Comparison of ENCODE assay signal across 1 cellular context in the genomic region with DNA sequence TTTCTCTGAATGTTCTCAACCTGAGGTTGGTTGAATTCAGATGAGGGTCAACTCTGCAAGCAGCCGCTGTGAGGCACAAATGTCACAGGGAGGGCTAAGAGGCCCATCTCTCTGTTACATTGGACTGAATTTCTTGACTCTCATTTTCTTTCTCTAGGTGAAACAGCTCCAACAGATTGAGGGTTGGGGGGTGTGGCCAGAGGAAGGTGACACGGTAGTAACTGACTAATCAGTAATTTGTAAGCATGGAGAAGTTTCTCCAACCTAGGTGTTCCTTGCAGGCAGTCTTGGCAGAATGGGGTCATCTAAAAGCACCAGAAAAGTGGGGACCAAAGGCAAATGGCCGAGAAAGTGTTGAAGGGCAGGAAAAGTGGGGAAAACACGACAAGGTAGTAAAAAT.
TF ChIP-seq lines count a peak whose summit lies in the region.

No MANE protein-coding gene starts in this region.

TF ChIP-seq in WTC11, 78 proteins besides CTCF, POLR2A, EP300 and RAD21:
- TF ChIP-seq, protein P1, sequence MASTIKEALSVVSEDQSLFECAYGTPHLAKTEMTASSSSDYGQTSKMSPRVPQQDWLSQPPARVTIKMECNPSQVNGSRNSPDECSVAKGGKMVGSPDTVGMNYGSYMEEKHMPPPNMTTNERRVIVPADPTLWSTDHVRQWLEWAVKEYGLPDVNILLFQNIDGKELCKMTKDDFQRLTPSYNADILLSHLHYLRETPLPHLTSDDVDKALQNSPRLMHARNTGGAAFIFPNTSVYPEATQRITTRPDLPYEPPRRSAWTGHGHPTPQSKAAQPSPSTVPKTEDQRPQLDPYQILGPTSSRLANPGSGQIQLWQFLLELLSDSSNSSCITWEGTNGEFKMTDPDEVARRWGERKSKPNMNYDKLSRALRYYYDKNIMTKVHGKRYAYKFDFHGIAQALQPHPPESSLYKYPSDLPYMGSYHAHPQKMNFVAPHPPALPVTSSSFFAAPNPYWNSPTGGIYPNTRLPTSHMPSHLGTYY (CRISPR knock-in tag; IDR thresholded peaks at IDR 0.05), result 0 out of 2 replicates have a peak, but pooled peaks have one; percentile 37
- TF ChIP-seq TEAD4 (CRISPR knock-in tag; IDR thresholded peaks at IDR 0.05) (no peak), EMX1 (CRISPR knock-in tag; IDR thresholded peaks at IDR 0.05) (0 out of 2 replicates have a peak, but pooled peaks have one; percentile 52), IRF2 (CRISPR knock-in tag; IDR thresholded peaks at IDR 0.05; ENCODE audit: borderline replicate concordance, low read depth) (no peak), PRRX2 (CRISPR knock-in tag; IDR thresholded peaks at IDR 0.05) (peak; percentile 52; the same call in 1 of the 2 replicates)
- TF ChIP-seq, protein P2, sequence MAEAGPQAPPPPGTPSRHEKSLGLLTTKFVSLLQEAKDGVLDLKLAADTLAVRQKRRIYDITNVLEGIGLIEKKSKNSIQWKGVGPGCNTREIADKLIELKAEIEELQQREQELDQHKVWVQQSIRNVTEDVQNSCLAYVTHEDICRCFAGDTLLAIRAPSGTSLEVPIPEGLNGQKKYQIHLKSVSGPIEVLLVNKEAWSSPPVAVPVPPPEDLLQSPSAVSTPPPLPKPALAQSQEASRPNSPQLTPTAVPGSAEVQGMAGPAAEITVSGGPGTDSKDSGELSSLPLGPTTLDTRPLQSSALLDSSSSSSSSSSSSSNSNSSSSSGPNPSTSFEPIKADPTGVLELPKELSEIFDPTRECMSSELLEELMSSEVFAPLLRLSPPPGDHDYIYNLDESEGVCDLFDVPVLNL (CRISPR knock-in tag; IDR thresholded peaks at IDR 0.05; ENCODE audit: borderline replicate concordance, low read depth), result no peak
